15 cellular contexts compared by ENCODE assay signal in the genomic region with DNA sequence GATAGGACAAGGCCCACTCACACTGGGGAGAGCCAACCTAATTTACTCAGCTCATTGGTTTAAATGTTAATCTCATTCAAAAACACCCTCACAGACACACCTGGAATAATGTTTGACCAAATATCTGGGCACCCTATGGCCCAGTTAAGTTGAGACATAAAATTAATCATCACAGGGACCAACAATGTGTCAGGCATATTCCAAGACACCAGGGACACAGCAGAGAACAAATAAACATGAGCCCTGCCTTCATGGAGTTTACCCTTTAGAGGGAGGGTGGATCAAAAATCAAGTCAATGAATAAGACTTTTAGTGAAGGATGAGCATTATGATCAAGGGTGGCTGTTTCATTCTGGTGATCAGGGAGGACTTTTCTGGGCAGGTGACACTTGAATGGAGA.
DNase-seq lines count a peak whose midpoint lies in the region; ATAC-seq, FAIRE-seq and TF ChIP-seq lines count a peak whose summit lies in the region.
"Had no signal": no experiment of that assay in that cellular context is flagged by ENCODE, and none has a peak within 500 bp of the region (broad histone marks: within the 10 kb centered on the region; RNA-seq: fewer than 3 reads in every experiment).

No MANE protein-coding gene starts in this region.

- no peaks in the 10 kb centered on the region for H3K9me3 ChIP-seq in HEK293 (ENCODE audit: control insufficient read depth, insufficient read depth, low read depth, low read length)
- peaks cover 8% of the 10 kb centered on the region; the same call in 1 of the 2 replicates for H3K9me3 ChIP-seq in K562 (replicated peaks; ENCODE audit: control insufficient read depth, insufficient read depth, low read depth, low read length)
- H3K9me3 ChIP-seq in neural progenitor cell (ENCODE audit: low read depth): no peaks in the 10 kb centered on the region
- H3K9me3 ChIP-seq: BE2C, HAP-1 had no signal

- intact Hi-C loops in K562 (cut with micrococcal nuclease): no loop called here

- TF ChIP-seq CTCF in HEK293 (tag by site-specific recombination; IDR thresholded peaks at IDR 0.05) (no peak), K562 (IDR thresholded peaks at IDR 0.05 in 2 of 3, conservative IDR thresholded peaks at IDR 0.05 in 1 of 3; ENCODE audit: insufficient read depth in 2 of 3, low read depth in 1 of 3, low read length in 3 of 3) (no peak), neural progenitor cell (IDR thresholded peaks at IDR 0.05) (no peak)

- no peak overlapping the region for H3K4me3 Mint-ChIP-seq in neural progenitor cell

- H3K36me3 Mint-ChIP-seq in neural progenitor cell: no peaks in the 10 kb centered on the region
- H3K36me3 Mint-ChIP-seq: CD4-positive, alpha-beta memory T cell had no signal

- no peak for FAIRE-seq in K562 (lab: Jason Lieb, UNC)
- FAIRE-seq: GM12891, GM18507, H54 had no signal

- no peaks in the 10 kb centered on the region for H3K9me3 Mint-ChIP-seq in neural progenitor cell

- H3K9me1 ChIP-seq in K562 (ENCODE audit: control insufficient read depth, insufficient read depth, low read length): no peaks in the 10 kb centered on the region

- H3K4me1 ChIP-seq in HEK293 (ENCODE audit: control insufficient read depth, insufficient read depth, low read length) (peaks cover 4% of the 10 kb centered on the region; the same call in 1 of the 2 replicates), K562 (replicated peaks in 1 of 2; ENCODE audit: control insufficient read depth in 2 of 2, insufficient read depth in 2 of 2, low read length in 2 of 2) (peaks cover 14 to 41% of the 10 kb centered on the region in 2 experiments), neural progenitor cell (no peaks in the 10 kb centered on the region)
- H3K4me1 ChIP-seq: BE2C, HAP-1 had no signal

- in situ Hi-C loops in K562 (cut with MboI): no loop called here

- ATAC-seq in K562 (no peak), GM19328 (IDR thresholded peaks at IDR 0.05; ENCODE audit: unreplicated experiment) (no peak)

- DNase-seq in K562 (ENCODE audit: extremely low read depth in 1 of 4, low spot score in 3 of 4) (no peak), neural progenitor cell (ENCODE audit: low spot score) (no peak), AML-193 (lab: John Stamatoyannopoulos, UW) (no peak), nucleus accumbens (lab: John Stamatoyannopoulos, UW) (no peak)
- DNase-seq: Calu3; CD4-positive, alpha-beta memory T cell; GF-D8 had no signal

- no peaks in the 10 kb centered on the region for H4K20me1 ChIP-seq in K562 (replicated peaks; ENCODE audit: control insufficient read depth, insufficient read depth, low read length)
- no peaks in the 10 kb centered on the region for H4K20me1 ChIP-seq in neural progenitor cell (ENCODE audit: low read depth)
- H4K20me1 ChIP-seq: BLaER1 treated with 17β-estradiol and CSF1 and Interleukin-3, amounts not matched to agents 10 nM and 100 nM had no signal

- H3K27me3 ChIP-seq in K562 (ENCODE audit: control insufficient read depth in 2 of 2, insufficient read depth in 2 of 2, low read length in 2 of 2): no peaks in the 10 kb centered on the region
- H3K27me3 ChIP-seq in neural progenitor cell: no peaks in the 10 kb centered on the region
- H3K27me3 ChIP-seq: BE2C; BLaER1 treated with 17β-estradiol and CSF1 and Interleukin-3, amounts not matched to agents 10 nM and 100 nM had no signal

- no peak overlapping the region for H2AFZ ChIP-seq in K562 (ENCODE audit: low read depth, low read length)
- H2AFZ ChIP-seq in neural progenitor cell (replicated peaks): no peak overlapping the region

- H3K4me1 Mint-ChIP-seq in neural progenitor cell: no peaks in the 10 kb centered on the region
- H3K4me1 Mint-ChIP-seq: CD4-positive, alpha-beta memory T cell had no signal

- H3K4me3 ChIP-seq in HEK293 (ENCODE audit: low read depth, low read length): no peak overlapping the region
- H3K4me3 ChIP-seq in K562: no peak overlapping the region
- H3K4me3 ChIP-seq in neural progenitor cell: no peak overlapping the region
- H3K4me3 ChIP-seq: BLaER1 treated with 17β-estradiol and CSF1 and Interleukin-3, amounts not matched to agents 10 nM and 100 nM; HAP-1 had no signal

- H3K36me3 ChIP-seq in HEK293 (ENCODE audit: control insufficient read depth in 2 of 2, insufficient read depth in 1 of 2, low read length in 2 of 2) (no peaks in the 10 kb centered on the region), K562 (ENCODE audit: control insufficient read depth, insufficient read depth, low read length) (no peaks in the 10 kb centered on the region), neural progenitor cell (no peaks in the 10 kb centered on the region)
- H3K36me3 ChIP-seq: BE2C; BLaER1 treated with 17β-estradiol and CSF1 and Interleukin-3, amounts not matched to agents 10 nM and 100 nM; HAP-1 had no signal

- no TSS peak for BruUV-seq in K562 (replicated peaks; lab: Mats Ljungman, UMichigan)

- H3K9ac ChIP-seq in K562 (ENCODE audit: insufficient read depth in 1 of 2, low read depth in 2 of 2, low read length in 2 of 2) (no peak overlapping the region), neural progenitor cell (no peak overlapping the region)
- H3K9ac ChIP-seq: BLaER1 treated with 17β-estradiol and CSF1 and Interleukin-3, amounts not matched to agents 10 nM and 100 nM had no signal

- H3K79me2 ChIP-seq in K562 (ENCODE audit: control insufficient read depth, insufficient read depth, low read length): peaks cover 20% of the 10 kb centered on the region; the same call in 2 of the 3 replicates
- H3K79me2 ChIP-seq in neural progenitor cell (ENCODE audit: low read depth): no peaks in the 10 kb centered on the region

- no peak for TF ChIP-seq RAD21 in K562 (CRISPR knock-in tag; conservative IDR thresholded peaks at IDR 0.05 in 1 of 2, IDR thresholded peaks at IDR 0.05 in 1 of 2)

- POLR2A ChIA-PET in HEK293 (lab: Yijun Ruan, JAX): no interaction called here
- POLR2A ChIA-PET in K562 (lab: Yijun Ruan, JAX): interaction anchor here (0.6 to 3.4 kb wide), 6 partner anchors 10 to 118 kb away, joined by 3 to 15 read pairs (median 3); no protein-coding TSS in a partner anchor

- H3K27ac ChIP-seq in HEK293 (ENCODE audit: extremely low read depth, low read depth, low read length) (no peak overlapping the region), K562 (ENCODE audit: extremely low read depth, low read depth, low read length) (no peak overlapping the region), neural progenitor cell (no peak overlapping the region)
- H3K27ac ChIP-seq: BLaER1 treated with 17β-estradiol and CSF1 and Interleukin-3, amounts not matched to agents 10 nM and 100 nM had no signal

- H3K4me2 ChIP-seq in K562 (ENCODE audit: insufficient read depth, low read length) (no peak overlapping the region), neural progenitor cell (no peak overlapping the region)
- H3K4me2 ChIP-seq: BLaER1 treated with 17β-estradiol and CSF1 and Interleukin-3, amounts not matched to agents 10 nM and 100 nM had no signal

- peak overlapping the region; percentile 25 for H3K27ac Mint-ChIP-seq in neural progenitor cell
- H3K27ac Mint-ChIP-seq: CD4-positive, alpha-beta memory T cell had no signal

- no peaks in the 10 kb centered on the region for H3F3A ChIP-seq in neural progenitor cell (ENCODE audit: low read depth)

- H3K27me3 Mint-ChIP-seq in neural progenitor cell (ENCODE audit: insufficient read depth, low read depth): peaks cover 6% of the 10 kb centered on the region

- TF ChIP-seq POLR2A in K562 (conservative IDR thresholded peaks at IDR 0.05): no peak

- TF ChIP-seq EP300 in K562 (IDR thresholded peaks at IDR 0.05; ENCODE audit: low read length): no peak

- CTCF ChIA-PET in HEK293 (lab: Yijun Ruan, JAX): interaction anchor here (0.6 kb wide), 1 partner anchor 156 kb away, joined by 5 read pairs; no protein-coding TSS in a partner anchor
- CTCF ChIA-PET in K562 (lab: Yijun Ruan, JAX; ENCODE audit: low intra/inter-chr PET ratio): no interaction called here

TF ChIP-seq in HEK293, 187 proteins besides CTCF, POLR2A, EP300 and RAD21:
- TF ChIP-seq ZNF2 (tag by site-specific recombination; IDR thresholded peaks at IDR 0.05): no peak
- peak; percentile 69; the same call in 1 of the 2 replicates for TF ChIP-seq ZNF416 (tag by site-specific recombination; IDR thresholded peaks at IDR 0.05)
- TF ChIP-seq ZNF501 (tag by site-specific recombination; IDR thresholded peaks at IDR 0.05): no peak
- no peak for TF ChIP-seq ZNF112 (tag by site-specific recombination; IDR thresholded peaks at IDR 0.05)
TF ChIP-seq in HEK293: peak in this region for 1.

TF ChIP-seq in K562, 482 proteins besides CTCF, POLR2A, EP300 and RAD21 (continues in another document):
- TF ChIP-seq KDM1A (IDR thresholded peaks at IDR 0.05) (peak in 1 of 2 experiments; percentile 22; a peak in 1 of 4 replicates), CCAR2 (IDR thresholded peaks at IDR 0.05; ENCODE audit: low read depth, low read length) (no peak), ZNF316 (IDR thresholded peaks at IDR 0.05) (peak; percentile 69), KLF10 (CRISPR knock-in tag; IDR thresholded peaks at IDR 0.05) (no peak), TRIM24 (IDR thresholded peaks at IDR 0.05) (peak; percentile 23 to 53; a peak in 2 of 4 replicates), CHD2 (IDR thresholded peaks at IDR 0.05; ENCODE audit: low read depth, low read length) (no peak), MEF2D (tag; conservative IDR thresholded peaks at IDR 0.05; ENCODE audit: low read depth) (no peak)
- TF ChIP-seq, protein P1, sequence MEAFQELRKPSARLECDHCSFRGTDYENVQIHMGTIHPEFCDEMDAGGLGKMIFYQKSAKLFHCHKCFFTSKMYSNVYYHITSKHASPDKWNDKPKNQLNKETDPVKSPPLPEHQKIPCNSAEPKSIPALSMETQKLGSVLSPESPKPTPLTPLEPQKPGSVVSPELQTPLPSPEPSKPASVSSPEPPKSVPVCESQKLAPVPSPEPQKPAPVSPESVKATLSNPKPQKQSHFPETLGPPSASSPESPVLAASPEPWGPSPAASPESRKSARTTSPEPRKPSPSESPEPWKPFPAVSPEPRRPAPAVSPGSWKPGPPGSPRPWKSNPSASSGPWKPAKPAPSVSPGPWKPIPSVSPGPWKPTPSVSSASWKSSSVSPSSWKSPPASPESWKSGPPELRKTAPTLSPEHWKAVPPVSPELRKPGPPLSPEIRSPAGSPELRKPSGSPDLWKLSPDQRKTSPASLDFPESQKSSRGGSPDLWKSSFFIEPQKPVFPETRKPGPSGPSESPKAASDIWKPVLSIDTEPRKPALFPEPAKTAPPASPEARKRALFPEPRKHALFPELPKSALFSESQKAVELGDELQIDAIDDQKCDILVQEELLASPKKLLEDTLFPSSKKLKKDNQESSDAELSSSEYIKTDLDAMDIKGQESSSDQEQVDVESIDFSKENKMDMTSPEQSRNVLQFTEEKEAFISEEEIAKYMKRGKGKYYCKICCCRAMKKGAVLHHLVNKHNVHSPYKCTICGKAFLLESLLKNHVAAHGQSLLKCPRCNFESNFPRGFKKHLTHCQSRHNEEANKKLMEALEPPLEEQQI (IDR thresholded peaks at IDR 0.05): no peak
- TF ChIP-seq, protein P2, sequence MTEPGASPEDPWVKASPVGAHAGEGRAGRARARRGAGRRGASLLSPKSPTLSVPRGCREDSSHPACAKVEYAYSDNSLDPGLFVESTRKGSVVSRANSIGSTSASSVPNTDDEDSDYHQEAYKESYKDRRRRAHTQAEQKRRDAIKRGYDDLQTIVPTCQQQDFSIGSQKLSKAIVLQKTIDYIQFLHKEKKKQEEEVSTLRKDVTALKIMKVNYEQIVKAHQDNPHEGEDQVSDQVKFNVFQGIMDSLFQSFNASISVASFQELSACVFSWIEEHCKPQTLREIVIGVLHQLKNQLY (CRISPR knock-in tag; conservative IDR thresholded peaks at IDR 0.05): no peak
